In the genomic region with DNA sequence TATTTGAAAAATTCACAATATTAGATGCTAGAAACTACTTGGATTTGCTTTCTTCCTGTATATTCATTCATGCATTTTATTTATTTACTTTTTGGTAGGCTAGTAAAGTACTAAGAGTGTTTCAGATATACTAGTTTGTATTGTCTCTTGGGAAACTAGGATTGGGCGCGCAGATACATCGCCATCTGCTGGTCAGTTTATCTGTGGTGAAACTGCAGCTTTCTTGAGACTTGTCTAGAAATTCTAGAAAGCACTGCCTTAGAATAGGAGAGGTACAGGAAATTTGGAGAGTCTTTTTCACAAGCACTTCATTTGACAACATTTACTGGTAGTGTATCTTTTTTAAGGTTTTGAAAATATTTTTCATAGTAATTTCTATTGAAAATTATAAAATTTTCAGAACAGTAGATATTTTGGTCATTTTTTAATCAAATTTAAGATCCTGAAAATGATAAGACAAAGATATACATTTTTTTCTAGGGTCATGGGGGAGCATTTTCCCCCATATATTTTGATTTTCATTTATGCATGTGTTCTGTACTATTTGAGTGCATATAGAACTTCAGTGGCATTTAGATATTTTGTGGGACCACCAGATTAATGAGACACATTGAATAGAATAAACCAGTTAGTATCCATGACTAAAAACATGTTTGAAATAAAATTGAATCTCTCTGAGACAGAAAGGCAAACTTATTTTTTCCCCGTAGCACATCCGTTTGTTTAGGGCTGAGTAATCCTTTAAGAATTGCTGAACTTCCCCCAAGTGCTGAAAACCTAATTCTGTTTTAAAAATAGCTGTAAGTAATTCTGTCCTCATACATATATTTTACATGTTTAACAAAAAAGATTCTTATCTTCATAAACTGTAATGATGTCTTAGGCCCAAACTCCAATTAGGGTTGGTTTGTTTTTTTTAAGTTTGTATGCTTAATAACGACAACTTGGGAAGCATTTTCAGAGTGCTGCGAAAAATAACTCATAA, we compare ENCODE assay signal across 8 cellular contexts. TPM values are rescaled to one million over a fixed set of nuclear protein-coding genes. Genes with fewer than 3 reads are reported as not detected.
DNase-seq lines count a peak whose midpoint lies in the region; ATAC-seq, FAIRE-seq and TF ChIP-seq lines count a peak whose summit lies in the region.

No MANE protein-coding gene starts in this region.

- peak; percentile 89 for ATAC-seq in PC-3
- ATAC-seq in activated T-helper 17 cell treated with anti-CD3 and anti-CD28 coated beads, Interleukin-2, amount 50 U/mL, for 72 hours (replicated peaks) = peak; percentile 52
- ATAC-seq in upper lobe of left lung (ENCODE audit: low FRiP score in 2 of 2) = peak; percentile 61 to 81

- in situ Hi-C loops in GM13977 (cut with MboI; ENCODE audit: low pct_unique_long_range_greater_than_20kb, low sequenced_read_pairs, unreplicated experiment) = loop anchor here (10.0 kb wide), 1 partner anchor 361 kb away; no protein-coding TSS in a partner anchor

- no peaks in the 10 kb centered on the region for H3F3A ChIP-seq in PC-3 (ENCODE audit: low read length, unreplicated experiment)

- no peaks in the 10 kb centered on the region for H3K9me2 ChIP-seq in PC-3 (replicated peaks; ENCODE audit: low read length)

- H3K4me3 ChIP-seq in PC-3 (ENCODE audit: low read length) = peak overlapping the region; percentile 48
- H3K4me3 ChIP-seq in osteoblast (ENCODE audit: insufficient read depth, low read length) = peak overlapping the region; percentile 44
- no peak overlapping the region for H3K4me3 ChIP-seq in upper lobe of left lung

- WGBS in upper lobe of left lung, 2 donors = 52% methylated on average over 7 of the region's 7 CpGs

- peak overlapping the region; percentile 62 for H3K9ac ChIP-seq in PC-3 (ENCODE audit: low read length)

- H3K4me2 ChIP-seq in PC-3 (ENCODE audit: low read length) (peak overlapping the region; percentile 79), osteoblast (ENCODE audit: insufficient read depth, low read length) (peak overlapping the region; percentile 71)

- H4K20me1 ChIP-seq in PC-3 (ENCODE audit: low read length) (no peaks in the 10 kb centered on the region), osteoblast (ENCODE audit: insufficient read depth, low read length) (no peaks in the 10 kb centered on the region)

- H3K9me3 ChIP-seq in PC-3 (ENCODE audit: low read length) (no peaks in the 10 kb centered on the region), osteoblast (ENCODE audit: low read depth, low read length) (no peaks in the 10 kb centered on the region), upper lobe of left lung (no peaks in the 10 kb centered on the region)

- H3K9me3 Mint-ChIP-seq in activated T-helper 17 cell treated with anti-CD3 and anti-CD28 coated beads, Interleukin-2, amount 50 U/mL, for 72 hours = no peaks in the 10 kb centered on the region

- H2AFZ ChIP-seq in PC-3 (ENCODE audit: low read length) = peak overlapping the region; percentile 51
- H2AFZ ChIP-seq in osteoblast (ENCODE audit: low read length) = peak overlapping the region; percentile 7

- H3K79me2 ChIP-seq in PC-3 (ENCODE audit: low read length) (no peaks in the 10 kb centered on the region), osteoblast (ENCODE audit: insufficient read depth, low read length) (no peaks in the 10 kb centered on the region)

- no peak overlapping the region for H3K27ac Mint-ChIP-seq in activated T-helper 17 cell treated with anti-CD3 and anti-CD28 coated beads, Interleukin-2, amount 50 U/mL, for 72 hours

- H3K27me3 ChIP-seq in PC-3 (ENCODE audit: low read length) = no peaks in the 10 kb centered on the region
- H3K27me3 ChIP-seq in osteoblast (ENCODE audit: insufficient read depth, low read length) = no peaks in the 10 kb centered on the region
- no peaks in the 10 kb centered on the region for H3K27me3 ChIP-seq in upper lobe of left lung

- intact Hi-C loops in PC-3 (cut with micrococcal nuclease) = loop anchor here (1.0 kb wide), 15 partner anchors 44 to 400 kb away; a partner anchor contains a TSS

- H3K36me3 Mint-ChIP-seq in activated T-helper 17 cell treated with anti-CD3 and anti-CD28 coated beads, Interleukin-2, amount 50 U/mL, for 72 hours (ENCODE audit: low read depth) = no peaks in the 10 kb centered on the region

- no peaks in the 10 kb centered on the region for H3K4me1 Mint-ChIP-seq in activated T-helper 17 cell treated with anti-CD3 and anti-CD28 coated beads, Interleukin-2, amount 50 U/mL, for 72 hours

- TF ChIP-seq EP300 in upper lobe of left lung (IDR thresholded peaks at IDR 0.05) = no peak

- peak overlapping the region; percentile 82 for H3K27ac ChIP-seq in PC-3 (ENCODE audit: low read length)
- peak overlapping the region; percentile 57 for H3K27ac ChIP-seq in osteoblast (ENCODE audit: low read depth, low read length)
- no peak overlapping the region for H3K27ac ChIP-seq in upper lobe of left lung

- H3K36me3 ChIP-seq in PC-3 (ENCODE audit: low read depth, low read length) (no peaks in the 10 kb centered on the region), osteoblast (ENCODE audit: insufficient read depth, low read length) (no peaks in the 10 kb centered on the region), upper lobe of left lung (no peaks in the 10 kb centered on the region)

- no peak overlapping the region for H3K4me3 Mint-ChIP-seq in activated T-helper 17 cell treated with anti-CD3 and anti-CD28 coated beads, Interleukin-2, amount 50 U/mL, for 72 hours

- TF ChIP-seq CTCF in GM13977 (IDR thresholded peaks at IDR 0.05; ENCODE audit: extremely low read depth, insufficient read depth, missing control alignments) (peak; percentile 84), PC-3 (conservative IDR thresholded peaks at IDR 0.05; ENCODE audit: low read depth, low read length) (peak; percentile 99), osteoblast (IDR thresholded peaks at IDR 0.05; ENCODE audit: extremely low read depth, low read depth, low read length) (peak; percentile 96), upper lobe of left lung (IDR thresholded peaks at IDR 0.05) (peak; percentile 45 to 77 (median 70))

- CTCF ChIA-PET in PC-3 (lab: Charles Lee) = interaction anchor here (0.5 to 2.6 kb wide), 12 partner anchors 53 to 835 kb away, joined by 3 to 20 read pairs (median 3); no protein-coding TSS in a partner anchor

- H3K27me3 Mint-ChIP-seq in activated T-helper 17 cell treated with anti-CD3 and anti-CD28 coated beads, Interleukin-2, amount 50 U/mL, for 72 hours = no peaks in the 10 kb centered on the region

- H3K4me1 ChIP-seq in PC-3 (ENCODE audit: insufficient read depth, low read length) (peaks cover 39% of the 10 kb centered on the region), osteoblast (ENCODE audit: insufficient read depth, low read length) (peaks cover 13% of the 10 kb centered on the region), upper lobe of left lung (no peaks in the 10 kb centered on the region)

- no peak for TF ChIP-seq POLR2A in upper lobe of left lung (IDR thresholded peaks at IDR 0.05)

- DNase-seq in GM13977 (ENCODE audit: low spot score) = peak; percentile 50
- DNase-seq in LHCN-M2 (ENCODE audit: low read depth) = peak; percentile 90
- DNase-seq in PC-3 = peak; percentile 96
- DNase-seq in foreskin melanocyte = peak; percentile 52
- DNase-seq in osteoblast (ENCODE audit: insufficient read length, low spot score, missing footprints) = peak; percentile 68
- peak in 1 of 2 donors; percentile 45 for DNase-seq in upper lobe of left lung

- peak; percentile 99 for FAIRE-seq in A204.1 (lab: Jason Lieb, UNC)

- TSS peak; percentile 46 for BruUV-seq in PC-3 (replicated peaks; lab: Mats Ljungman, UMichigan)

- POLR2A ChIA-PET in PC-3 (lab: Charles Lee; ENCODE audit: unreplicated experiment) = interaction anchor here (0.5 to 0.8 kb wide), 5 partner anchors 52 to 376 kb away, joined by 4 to 17 read pairs (median 7); no protein-coding TSS in a partner anchor

RNA-seq across cellular contexts. Expression of a gene that starts 44.5 kb away (rescaled TPM):
- total RNA-seq in LHCN-M2 (2014; rRNA removed) (40.3 and 52.4 TPM in 2 replicates), PC-3 (2014; rRNA removed) (24.8 and 28.0 TPM in 2 replicates), osteoblast (112 TPM in 2 replicates), upper lobe of left lung (10 to 100 TPM; 13.7 to 37.7 (median 23.8) TPM)
- 22.7 TPM for polyA plus RNA-seq in LHCN-M2 (2012)
- total RNA-seq in activated T-helper 17 cell treated with anti-CD3 and anti-CD28 coated beads, Interleukin-2, amount 50 U/mL, for 72 hours = 10 to 100 TPM in 1 of 2 donors, 1 to 10 TPM in 1; 8.7 to 11.8 TPM

RNA-seq across cellular contexts. Expression of a gene that starts 44.7 kb away (rescaled TPM):
- 16.2 and 22.0 TPM in 2 replicates for total RNA-seq in LHCN-M2 (2014; rRNA removed)
- 5.6 TPM for polyA plus RNA-seq in LHCN-M2 (2012)
- total RNA-seq in PC-3 (2014; rRNA removed) = 12.8 and 15.8 TPM in 2 replicates
- total RNA-seq in activated T-helper 17 cell treated with anti-CD3 and anti-CD28 coated beads, Interleukin-2, amount 50 U/mL, for 72 hours = 10 to 100 TPM; 16.4 to 16.5 TPM
- 11.2 and 13.8 TPM in 2 replicates for total RNA-seq in osteoblast
- 10 to 100 TPM in 3 of 6 donors, 1 to 10 TPM in 3; 2.0 to 53.4 (median 9.1) TPM for total RNA-seq in upper lobe of left lung

Comparison
In these comparisons a context has a peak if more than half of its experiments do, and no peak if none do; other contexts are left out.
1. H3K27ac ChIP-seq: peak in PC-3 (single experiment) and osteoblast (single experiment); none in upper lobe of left lung (0 of 4).
2. H3K4me3 ChIP-seq: peak in PC-3 (single experiment) and osteoblast (single experiment); none in upper lobe of left lung (0 of 4).
3. Peak in every context shown above with its lines, with median percentiles within 50 percentile points of each other: CTCF ChIP-seq and ATAC-seq.